In the genomic region with DNA sequence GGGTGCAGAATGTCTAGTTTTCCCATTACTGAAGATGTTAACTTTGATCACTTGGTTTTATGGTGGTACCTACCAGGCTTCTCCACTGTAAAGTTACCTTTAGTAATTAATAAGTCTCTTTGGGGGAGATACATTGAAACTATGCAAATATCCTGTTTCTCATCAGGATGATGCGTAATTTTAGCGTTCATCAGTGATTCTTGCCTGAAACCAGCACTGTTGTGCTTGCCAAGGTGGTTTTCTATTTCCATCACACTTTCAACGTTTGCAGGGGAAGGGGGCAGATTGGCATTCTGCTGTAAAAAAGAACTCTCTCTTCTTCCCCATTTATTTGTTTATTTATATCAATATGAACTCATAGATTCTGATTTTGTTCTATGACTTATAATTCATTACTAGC, we compare ENCODE assay signal across 20 cellular contexts.
"Had no signal": no experiment of that assay in that cellular context is flagged by ENCODE, and none has a peak within 500 bp of the region (broad histone marks: within the 10 kb centered on the region; RNA-seq: fewer than 3 reads in every experiment).

No MANE protein-coding gene starts in this region.

- H3K4me1 Mint-ChIP-seq: activated CD4-positive, alpha-beta T cell treated with anti-CD3 and anti-CD28 coated beads, Interleukin-2, amount 10 ng/mL, durations not matched to agents 24 days and 14 days; stimulated activated naive B cell treated with anti-CD40 and anti-IgM and Interleukin-4, amounts not matched to agents 10 μg/mL and 1 μg/mL and 100 μg/mL, for 72 hours had no signal

- H3K9me3 ChIP-seq: colonic mucosa, neutrophil had no signal

- H3K4me3 ChIP-seq: colonic mucosa had no signal

- H3K4me1 ChIP-seq: colonic mucosa had no signal

- DNase-seq: activated CD4-positive, alpha-beta T cell treated with anti-CD3 and anti-CD28 coated beads, Interleukin-2, amount 10 ng/mL, durations not matched to agents 24 days and 14 days; activated CD4-positive, CD25-positive, alpha-beta regulatory T cell; activated CD8-positive, alpha-beta memory T cell treated with anti-CD3 and anti-CD28 coated beads, Interleukin-2, amount 50 U/mL, for 48 hours; activated effector memory CD4-positive, alpha-beta T cell treated with anti-CD3 and anti-CD28 coated beads, Interleukin-2, amount 50 U/mL, for 16 hours; activated naive CD4-positive, alpha-beta T cell treated with anti-CD3 and anti-CD28 coated beads, Interleukin-2, amount 50 U/mL, for 16 hours; activated T-cell treated with anti-CD3 and anti-CD28 coated beads, Interleukin-2, amount 50 U/mL, for 72 hours; aorta; brain microvascular endothelial cell; central memory CD4-positive, alpha-beta T cell; colonic mucosa; endodermal cell; foreskin fibroblast; left cardiac atrium; mesenchymal stem cell; stimulated activated naive B cell treated with anti-CD40 and anti-IgM and Interleukin-4, amounts not matched to agents 10 μg/mL and 1 μg/mL and 100 μg/mL, for 72 hours; T-helper 9 cell had no signal

- H3K27me3 ChIP-seq: brain microvascular endothelial cell, colonic mucosa, neutrophil had no signal

- H3K27ac ChIP-seq: brain microvascular endothelial cell, colonic mucosa, epithelial cell of prostate, neutrophil had no signal

- H3K36me3 Mint-ChIP-seq: natural killer cell treated with Interleukin-12 subunit alpha and Interleukin-12 subunit beta and Interleukin-15 and Interleukin-18, amount 100 ng/mL, for 72 hours had no signal

- H3K36me3 ChIP-seq: brain microvascular endothelial cell, colonic mucosa, neutrophil had no signal

- H3K4me3 Mint-ChIP-seq: activated CD4-positive, alpha-beta T cell treated with anti-CD3 and anti-CD28 coated beads, Interleukin-2, amount 10 ng/mL, durations not matched to agents 24 days and 14 days; activated T-cell treated with anti-CD3 and anti-CD28 coated beads, Interleukin-2, amount 50 U/mL, for 72 hours; endodermal cell; natural killer cell treated with Interleukin-12 subunit alpha and Interleukin-12 subunit beta and Interleukin-15 and Interleukin-18, amount 100 ng/mL, for 72 hours; stimulated activated naive B cell treated with anti-CD40 and anti-IgM and Interleukin-4, amounts not matched to agents 10 μg/mL and 1 μg/mL and 100 μg/mL, for 72 hours had no signal

- H3K27ac Mint-ChIP-seq: activated CD4-positive, alpha-beta T cell treated with anti-CD3 and anti-CD28 coated beads, Interleukin-2, amount 10 ng/mL, durations not matched to agents 24 days and 14 days; activated T-cell treated with anti-CD3 and anti-CD28 coated beads, Interleukin-2, amount 50 U/mL, for 72 hours; endodermal cell; natural killer cell treated with Interleukin-12 subunit alpha and Interleukin-12 subunit beta and Interleukin-15 and Interleukin-18, amount 100 ng/mL, for 72 hours; stimulated activated naive B cell treated with anti-CD40 and anti-IgM and Interleukin-4, amounts not matched to agents 10 μg/mL and 1 μg/mL and 100 μg/mL, for 72 hours had no signal

- ATAC-seq: activated T-cell treated with anti-CD3 and anti-CD28 coated beads, Interleukin-2, amount 50 U/mL, for 72 hours; left cardiac atrium; natural killer cell treated with Interleukin-12 subunit alpha and Interleukin-12 subunit beta and Interleukin-15 and Interleukin-18, amount 100 ng/mL, for 72 hours; sciatic nerve; stimulated activated naive B cell treated with anti-CD40 and anti-IgM and Interleukin-4, amounts not matched to agents 10 μg/mL and 1 μg/mL and 100 μg/mL, for 72 hours had no signal
